In genomic region chr12:92107094-92107493, GRCh38 we compare ENCODE assay signal across 1 cellular context.
TF ChIP-seq lines count a peak whose summit lies in the region.

No MANE protein-coding gene starts in this region.

TF ChIP-seq in IMR-90, 13 proteins besides CTCF, POLR2A, EP300 and RAD21:
- no peak for TF ChIP-seq FOS (IDR thresholded peaks at IDR 0.05; ENCODE audit: low read depth, low read length)
- no peak for TF ChIP-seq RFX5 (IDR thresholded peaks at IDR 0.05; ENCODE audit: low read depth, low read length)
- TF ChIP-seq NFE2L2 (IDR thresholded peaks at IDR 0.05; ENCODE audit: low read depth, low read length): no peak
- TF ChIP-seq CHD1 (IDR thresholded peaks at IDR 0.05; ENCODE audit: low read depth, low read length): no peak
- no peak for TF ChIP-seq BHLHE40 (IDR thresholded peaks at IDR 0.05; ENCODE audit: low read depth, low read length)
- no peak for TF ChIP-seq MAFK (IDR thresholded peaks at IDR 0.05; ENCODE audit: low read depth, low read length)
- TF ChIP-seq ELK1 (IDR thresholded peaks at IDR 0.05; ENCODE audit: borderline replicate concordance, low read depth, low read length): no peak
